18 cellular contexts compared by ENCODE assay signal in the genomic region with DNA sequence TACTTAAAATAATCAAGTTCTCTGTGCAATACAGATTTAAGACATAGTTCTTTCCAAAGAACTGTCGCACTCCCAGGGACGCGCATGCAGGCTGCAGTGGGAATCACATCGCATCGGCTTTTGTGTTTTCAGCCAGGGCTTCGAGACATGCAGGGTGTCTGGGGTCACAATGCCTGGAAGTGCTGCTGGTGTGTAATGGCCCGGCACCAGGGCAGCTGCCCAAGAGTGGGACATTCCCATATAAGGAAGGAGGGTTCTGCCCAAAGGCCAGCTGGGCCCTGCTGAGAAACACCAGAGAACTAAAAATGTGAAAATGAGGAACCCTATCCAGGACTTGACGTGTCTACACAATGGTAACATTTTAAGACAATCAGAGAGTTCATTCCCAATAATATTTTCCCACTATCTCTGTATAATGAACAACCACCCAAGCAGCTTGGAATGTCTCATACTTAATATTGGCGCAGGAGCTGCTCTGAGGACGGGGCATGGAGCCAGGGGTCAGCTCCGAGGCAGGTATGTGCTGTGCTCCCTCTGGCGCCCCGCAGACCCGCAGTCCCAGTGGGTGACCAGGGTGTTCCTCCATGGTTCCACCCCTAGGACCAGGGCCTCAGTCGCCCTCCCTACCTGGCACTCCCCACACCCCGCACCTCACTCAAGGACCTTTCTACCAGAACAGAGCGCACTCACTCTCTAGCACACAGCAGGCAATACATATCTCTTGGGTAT. TPM values are rescaled to one million over a fixed set of nuclear protein-coding genes. Genes with fewer than 3 reads are reported as not detected.
DNase-seq lines count a peak whose midpoint lies in the region; ATAC-seq and TF ChIP-seq lines count a peak whose summit lies in the region.
"Had no signal": no experiment of that assay in that cellular context is flagged by ENCODE, and none has a peak within 500 bp of the region (broad histone marks: within the 10 kb centered on the region; RNA-seq: fewer than 3 reads in every experiment).

No MANE protein-coding gene starts in this region.

- no peaks in the 10 kb centered on the region for H3K9me3 ChIP-seq in right cardiac atrium (ENCODE audit: control insufficient read depth, low read length)
- H3K9me3 ChIP-seq in thoracic aorta, result no peaks in the 10 kb centered on the region
- H3K9me3 ChIP-seq: MG63, Peyer's patch, SJCRH30 had no signal

- H3K4me1 ChIP-seq in right cardiac atrium (ENCODE audit: control insufficient read depth, insufficient read depth, low read length) (peaks cover 9% of the 10 kb centered on the region), thoracic aorta (ENCODE audit: control insufficient read depth in 1 of 2, low read depth in 2 of 2) (peaks cover 0 to 18% of the 10 kb centered on the region in 2 donors)

- TF ChIP-seq CTCF in endothelial cell (IDR thresholded peaks at IDR 0.05; ENCODE audit: unreplicated experiment) (no peak), thoracic aorta (IDR thresholded peaks at IDR 0.05) (no peak)

- DNase-seq in MV-4-11 (lab: John Stamatoyannopoulos, UW), result peak; percentile 60
- DNase-seq in endothelial cell (ENCODE audit: low spot score), result no peak
- peak; percentile 65 to 86 (median 84) for DNase-seq in right cardiac atrium
- DNase-seq in thoracic aorta (ENCODE audit: low spot score), result no peak
- no peak for DNase-seq in GM03348 (ENCODE audit: low spot score)
- no peak for DNase-seq in activated naive CD4-positive, alpha-beta T cell (lab: John Stamatoyannopoulos, UW)
- DNase-seq in NCI-H446 (lab: John Stamatoyannopoulos, UW), result no peak
- DNase-seq: ACHN; CD4-positive, alpha-beta T cell; DMS79; MG63; NCI-H1105 treated with DMSO at 0.1 percent for 48 hours; NCI-H1930; NCI-H2171; NCI-H510A; Peyer's patch; SJCRH30 had no signal

- peak overlapping the region; percentile 36 for H3K27ac Mint-ChIP-seq in endothelial cell (ENCODE audit: unreplicated experiment)
- H3K27ac Mint-ChIP-seq: CD4-positive, alpha-beta T cell had no signal

- H3K9me3 Mint-ChIP-seq in endothelial cell (ENCODE audit: unreplicated experiment), result no peaks in the 10 kb centered on the region
- H3K9me3 Mint-ChIP-seq: CD4-positive, alpha-beta T cell had no signal

- H3K27me3 ChIP-seq in right cardiac atrium (ENCODE audit: control insufficient read depth, insufficient read depth) (no peaks in the 10 kb centered on the region), thoracic aorta (replicated peaks; ENCODE audit: insufficient read depth) (no peaks in the 10 kb centered on the region)
- H3K27me3 ChIP-seq: MG63, Peyer's patch, SJCRH30 had no signal

- no peak overlapping the region for H3K4me3 Mint-ChIP-seq in endothelial cell (ENCODE audit: unreplicated experiment)
- H3K4me3 Mint-ChIP-seq: CD4-positive, alpha-beta T cell had no signal

- ATAC-seq in right cardiac atrium, result peak; percentile 65 to 70
- no peak for ATAC-seq in thoracic aorta (ENCODE audit: insufficient number of reproducible peaks, low FRiP score, low read depth)

- H3K4me1 Mint-ChIP-seq in endothelial cell (ENCODE audit: unreplicated experiment), result peaks cover 25% of the 10 kb centered on the region

- H3K4me3 ChIP-seq in right cardiac atrium (ENCODE audit: low read length), result no peak overlapping the region
- no peak overlapping the region for H3K4me3 ChIP-seq in thoracic aorta
- H3K4me3 ChIP-seq: MG63, Peyer's patch, SJCRH30 had no signal

- WGBS in right cardiac atrium, result 55% methylated on average over 17 of the region's 17 CpGs

- intact Hi-C loops in right cardiac atrium (cut with DNase I), result no loop called here

- H3K27me3 Mint-ChIP-seq in endothelial cell (ENCODE audit: unreplicated experiment), result peaks cover 5% of the 10 kb centered on the region
- H3K27me3 Mint-ChIP-seq: CD4-positive, alpha-beta T cell had no signal

- H3K36me3 Mint-ChIP-seq in endothelial cell (ENCODE audit: low read depth, unreplicated experiment), result peaks cover 12% of the 10 kb centered on the region

- H3K36me3 ChIP-seq in thoracic aorta, result peaks cover 3% of the 10 kb centered on the region

- H3K27ac ChIP-seq in right cardiac atrium (ENCODE audit: low read length) (no peak overlapping the region), thoracic aorta (peak overlapping the region; percentile 60 to 64)
- H3K27ac ChIP-seq: KMS-11, Peyer's patch, SJCRH30 had no signal

RNA-seq across cellular contexts. Expression of a gene that starts 11.3 kb away (rescaled TPM):
- total RNA-seq in endothelial cell (ENCODE audit: unreplicated experiment), result 10.3 TPM
- total RNA-seq in right cardiac atrium, result 10 to 100 TPM; 12.5 to 13.8 (median 13.6) TPM
- 14.5 TPM for polyA plus RNA-seq in right cardiac atrium
- total RNA-seq in thoracic aorta, result 10 to 100 TPM in 1 of 2 donors, 1 to 10 TPM in 1; 9.5 to 16.1 TPM

RNA-seq across cellular contexts. Expression of a gene that starts 19.4 kb away (rescaled TPM):
- 38.9 TPM for total RNA-seq in endothelial cell (ENCODE audit: unreplicated experiment)
- 100 to 1,000 TPM in 1 of 4 donors, 10 to 100 TPM in 3; 69.6 to 102 (median 93.0) TPM for total RNA-seq in right cardiac atrium
- 152 TPM for polyA plus RNA-seq in right cardiac atrium
- total RNA-seq in thoracic aorta, result 100 to 1,000 TPM; 238 to 472 TPM

RNA-seq across cellular contexts. Expression of a gene that starts 21.4 kb away (rescaled TPM):
- 0.97 TPM for total RNA-seq in endothelial cell (ENCODE audit: unreplicated experiment)
- under 1 TPM in 3 of 4 donors, not detected in 1; 0.31 to 0.34 (median 0.32) TPM for total RNA-seq in right cardiac atrium
- polyA plus RNA-seq in right cardiac atrium, result 0.52 TPM
- total RNA-seq in thoracic aorta, result not detected

RNA-seq across cellular contexts. Expression of a gene that starts 42.7 kb away (rescaled TPM):
- 13.0 TPM for total RNA-seq in endothelial cell (ENCODE audit: unreplicated experiment)
- 1 to 10 TPM; 4.2 to 6.8 (median 6.2) TPM for total RNA-seq in right cardiac atrium
- polyA plus RNA-seq in right cardiac atrium, result 6.0 TPM
- 1 to 10 TPM; 1.1 to 4.3 TPM for total RNA-seq in thoracic aorta

RNA-seq across cellular contexts. Expression of a gene that starts 55.0 kb away (rescaled TPM):
- total RNA-seq in endothelial cell (ENCODE audit: unreplicated experiment) (15.1 TPM), right cardiac atrium (10 to 100 TPM in 3 of 4 donors, 1 to 10 TPM in 1; 6.9 to 11.0 (median 10.5) TPM), thoracic aorta (10 to 100 TPM; 22.4 to 23.2 TPM)
- 7.8 TPM for polyA plus RNA-seq in right cardiac atrium

Comparison
In these comparisons a context has a peak if more than half of its experiments do, and no peak if none do; other contexts are left out.
1. DNase-seq: peak in MV-4-11 (single experiment) and right cardiac atrium (3 of 3); none in endothelial cell (single experiment), thoracic aorta (single experiment), GM03348 (single experiment), activated naive CD4-positive, alpha-beta T cell (0 of 4) and NCI-H446 (0 of 2).